ENCODE assay signal across 8 cellular contexts in the genomic region with DNA sequence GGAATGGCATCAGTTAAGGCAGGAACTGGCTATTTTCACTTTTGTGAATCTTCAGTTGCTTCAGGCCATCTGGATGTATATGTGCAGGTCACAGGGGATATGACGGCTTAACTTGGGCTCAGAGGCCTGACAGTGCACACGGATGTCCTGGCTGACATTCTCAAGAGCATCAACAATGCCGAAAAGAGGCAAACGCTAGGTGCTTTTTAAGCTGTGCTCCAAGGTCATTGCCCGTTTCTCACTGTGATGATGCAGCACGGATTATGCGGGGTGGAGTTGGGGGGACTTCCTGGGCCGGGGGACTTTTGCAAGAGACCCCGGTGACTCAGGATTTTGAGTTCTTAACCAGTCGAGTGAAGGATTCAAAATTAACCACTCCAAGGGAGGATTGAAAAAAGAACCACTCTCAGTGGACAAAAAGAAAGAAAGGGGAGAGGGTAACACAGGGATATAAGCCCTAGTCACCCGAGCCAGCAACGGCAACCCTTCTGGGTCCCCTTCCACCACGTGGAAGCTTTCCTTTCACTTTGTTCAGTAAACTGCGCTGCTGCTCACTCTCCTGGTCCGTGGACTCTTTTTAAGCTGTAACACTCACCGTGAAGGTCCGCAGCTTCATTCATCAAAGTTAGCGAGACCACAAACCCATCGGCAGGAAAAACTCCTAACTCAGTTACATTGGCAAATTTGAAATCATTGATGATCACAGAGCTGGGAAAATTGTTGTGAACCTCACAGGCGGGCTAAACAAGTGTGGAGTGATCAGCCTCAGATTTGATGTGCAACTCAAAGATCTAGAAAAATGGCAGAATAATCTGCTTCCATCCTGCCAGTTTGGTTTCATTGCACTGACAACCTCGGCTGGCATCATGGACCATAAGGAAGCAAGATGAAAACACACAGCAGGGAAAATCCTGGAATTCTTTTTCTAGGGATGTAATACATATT.
A peak's percentile ranks its signal among the peaks of the same experiment; 100 is the strongest.
DNase-seq lines count a peak whose midpoint lies in the region; ATAC-seq and TF ChIP-seq lines count a peak whose summit lies in the region.

No MANE protein-coding gene starts in this region.

- peaks cover 2% of the 10 kb centered on the region for H3K36me3 Mint-ChIP-seq in activated CD8-positive, alpha-beta memory T cell treated with anti-CD3 and anti-CD28 coated beads, Interleukin-2, amount 10 ng/mL, durations not matched to agents 7 days and 5 days
- peaks cover 1% of the 10 kb centered on the region for H3K36me3 Mint-ChIP-seq in T-helper 2 cell treated with Interferon-gamma antibody and Interleukin-4, amounts not matched to agents 5 μg/mL and 100 μg/mL, for 36 hours (ENCODE audit: low read depth)

- H3K27ac Mint-ChIP-seq in activated CD8-positive, alpha-beta memory T cell treated with anti-CD3 and anti-CD28 coated beads, Interleukin-2, amount 10 ng/mL, durations not matched to agents 7 days and 5 days, result peak overlapping the region; percentile 72
- peak overlapping the region; percentile 71 for H3K27ac Mint-ChIP-seq in T-helper 2 cell treated with Interferon-gamma antibody and Interleukin-4, amounts not matched to agents 5 μg/mL and 100 μg/mL, for 36 hours

- H3K4me3 ChIP-seq in right cardiac atrium (ENCODE audit: low read length) (peak overlapping the region; percentile 0), stomach smooth muscle (ENCODE audit: low read length in 2 of 2) (peak overlapping the region; percentile 65 to 67), thyroid gland (replicated peaks in 1 of 3) (no peak overlapping the region)

- no peaks in the 10 kb centered on the region for H3K9me3 Mint-ChIP-seq in activated CD8-positive, alpha-beta memory T cell treated with anti-CD3 and anti-CD28 coated beads, Interleukin-2, amount 10 ng/mL, durations not matched to agents 7 days and 5 days (ENCODE audit: low read depth)
- peaks cover 3% of the 10 kb centered on the region for H3K9me3 Mint-ChIP-seq in T-helper 2 cell treated with Interferon-gamma antibody and Interleukin-4, amounts not matched to agents 5 μg/mL and 100 μg/mL, for 36 hours

- no peak for DNase-seq in activated CD8-positive, alpha-beta memory T cell treated with anti-CD3 and anti-CD28 coated beads, Interleukin-2, amount 10 ng/mL, durations not matched to agents 7 days and 5 days
- DNase-seq in activated CD8-positive, alpha-beta memory T cell treated with anti-CD3 and anti-CD28 coated beads, Interleukin-2, amount 50 U/mL, for 4 hours, result no peak
- DNase-seq in T-helper 2 cell treated with Interferon-gamma antibody and Interleukin-4, amounts not matched to agents 5 μg/mL and 100 μg/mL, for 36 hours (ENCODE audit: low spot score), result no peak
- DNase-seq in right cardiac atrium (peak in 1 of 3 donors; percentile 35), thyroid gland (no peak), NCI-H774 (lab: John Stamatoyannopoulos, UW) (no peak)

- peak overlapping the region; percentile 69 for H3K4me3 Mint-ChIP-seq in activated CD8-positive, alpha-beta memory T cell treated with anti-CD3 and anti-CD28 coated beads, Interleukin-2, amount 10 ng/mL, durations not matched to agents 7 days and 5 days
- peak overlapping the region; percentile 78 for H3K4me3 Mint-ChIP-seq in T-helper 2 cell treated with Interferon-gamma antibody and Interleukin-4, amounts not matched to agents 5 μg/mL and 100 μg/mL, for 36 hours

- H3K4me1 Mint-ChIP-seq in activated CD8-positive, alpha-beta memory T cell treated with anti-CD3 and anti-CD28 coated beads, Interleukin-2, amount 10 ng/mL, durations not matched to agents 7 days and 5 days, result peaks cover 52% of the 10 kb centered on the region
- H3K4me1 Mint-ChIP-seq in T-helper 2 cell treated with Interferon-gamma antibody and Interleukin-4, amounts not matched to agents 5 μg/mL and 100 μg/mL, for 36 hours (ENCODE audit: low read depth), result peaks cover 39% of the 10 kb centered on the region

- H3K9ac ChIP-seq in stomach smooth muscle (ENCODE audit: low read length in 2 of 2), result peak overlapping the region; percentile 43 to 64

- H3K36me3 ChIP-seq in stomach smooth muscle (ENCODE audit: control insufficient read depth in 2 of 2, insufficient read depth in 2 of 2, low read length in 2 of 2) (no peaks in the 10 kb centered on the region), thyroid gland (no peaks in the 10 kb centered on the region)

- TF ChIP-seq POLR2A in thyroid gland (IDR thresholded peaks at IDR 0.05), result no peak

- TF ChIP-seq CTCF in thyroid gland (IDR thresholded peaks at IDR 0.05), result no peak

- whole genome bisulfite sequencing in right cardiac atrium, result 61% methylated on average over 21 of the region's 21 CpGs
- 71 to 72% methylated on average over 21 of the region's 21 CpGs for WGBS in thyroid gland, 2 donors

- no peaks in the 10 kb centered on the region for H3K27me3 Mint-ChIP-seq in activated CD8-positive, alpha-beta memory T cell treated with anti-CD3 and anti-CD28 coated beads, Interleukin-2, amount 10 ng/mL, durations not matched to agents 7 days and 5 days
- no peaks in the 10 kb centered on the region for H3K27me3 Mint-ChIP-seq in T-helper 2 cell treated with Interferon-gamma antibody and Interleukin-4, amounts not matched to agents 5 μg/mL and 100 μg/mL, for 36 hours (ENCODE audit: low read depth)

- H3K27ac ChIP-seq in right cardiac atrium (ENCODE audit: low read length) (no peak overlapping the region), stomach smooth muscle (ENCODE audit: low read length) (no peak overlapping the region), thyroid gland (no peak overlapping the region)

- H3K4me1 ChIP-seq in right cardiac atrium (ENCODE audit: control insufficient read depth, insufficient read depth, low read length) (peaks cover 23% of the 10 kb centered on the region), stomach smooth muscle (ENCODE audit: control insufficient read depth, insufficient read depth, low read length) (peaks cover 12% of the 10 kb centered on the region), thyroid gland (peaks cover 56 to 67% of the 10 kb centered on the region in 2 donors)

- H3K9me3 ChIP-seq in right cardiac atrium (ENCODE audit: control insufficient read depth, low read length), result no peaks in the 10 kb centered on the region
- H3K9me3 ChIP-seq in stomach smooth muscle (ENCODE audit: control insufficient read depth in 2 of 2, low read length in 2 of 2), result no peaks in the 10 kb centered on the region
- H3K9me3 ChIP-seq in thyroid gland, result no peaks in the 10 kb centered on the region

- H3K27me3 ChIP-seq in right cardiac atrium (ENCODE audit: control insufficient read depth, insufficient read depth), result no peaks in the 10 kb centered on the region
- H3K27me3 ChIP-seq in stomach smooth muscle (ENCODE audit: control insufficient read depth in 1 of 2, insufficient read depth in 2 of 2, low read length in 2 of 2), result no peaks in the 10 kb centered on the region
- H3K27me3 ChIP-seq in thyroid gland, result no peaks in the 10 kb centered on the region

- ATAC-seq in activated CD8-positive, alpha-beta memory T cell treated with anti-CD3 and anti-CD28 coated beads, Interleukin-2, amount 10 ng/mL, durations not matched to agents 7 days and 5 days, result peak; percentile 47
- ATAC-seq in right cardiac atrium, result no peak
- ATAC-seq in HG03439 (IDR thresholded peaks at IDR 0.05; ENCODE audit: unreplicated experiment), result no peak

- intact Hi-C loops in right cardiac atrium (cut with DNase I), result no loop called here
- intact Hi-C loops in thyroid gland (cut with DNase I), result no loop called here

- CTCF ChIA-PET in activated CD8-positive, alpha-beta memory T cell treated with anti-CD3 and anti-CD28 coated beads, Interleukin-2, amount 10 ng/mL, durations not matched to agents 7 days and 5 days (lab: Charles Lee), result interaction anchor here (0.6 kb wide), 1 partner anchor 11 kb away, joined by 4 read pairs; no protein-coding TSS in a partner anchor

Comparison
In these comparisons a context has a peak if more than half of its experiments do, and no peak if none do; other contexts are left out.
1. H3K4me3 ChIP-seq: peak in right cardiac atrium (single experiment) and stomach smooth muscle (2 of 2); none in thyroid gland (0 of 3).